Comparison of ENCODE assay signal across 8 cellular contexts in the genomic region with DNA sequence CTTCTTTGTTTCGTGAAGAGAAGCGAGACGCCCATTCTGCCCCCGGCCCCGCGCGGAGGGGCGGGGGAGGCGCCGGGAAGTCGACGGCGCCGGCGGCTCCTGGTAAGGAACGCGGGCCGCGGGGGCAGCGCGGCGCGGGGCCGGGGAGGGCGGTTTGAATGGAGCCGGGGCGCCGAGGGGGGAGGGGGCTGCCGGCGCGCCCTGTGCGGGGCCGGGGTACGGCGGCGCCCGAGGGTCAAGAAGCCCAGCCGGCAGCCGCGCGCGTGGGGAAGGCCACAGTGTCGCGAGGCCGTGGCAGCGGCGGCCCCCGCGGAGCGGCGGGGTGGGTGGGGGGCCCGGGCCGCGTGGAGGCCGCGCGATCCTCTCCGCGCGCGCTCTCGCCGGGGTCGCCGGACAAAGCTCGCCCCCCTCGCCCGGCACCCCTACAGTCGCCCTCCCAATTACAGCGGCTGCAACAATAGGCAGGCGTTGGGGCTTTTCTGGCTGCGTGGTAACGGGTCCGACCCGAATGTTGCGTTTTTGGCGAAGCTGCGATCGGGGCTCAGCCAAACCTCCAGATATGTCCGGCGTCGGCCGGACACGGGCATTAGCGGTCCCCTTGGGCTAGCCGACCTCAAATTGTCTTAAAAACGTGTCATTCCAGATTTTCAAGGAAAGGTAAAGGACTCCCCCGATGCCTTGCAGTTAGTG. TPM values are rescaled to one million over a fixed set of nuclear protein-coding genes. Genes with fewer than 3 reads are reported as not detected.
DNase-seq lines count a peak whose midpoint lies in the region; ATAC-seq and TF ChIP-seq lines count a peak whose summit lies in the region.

No MANE protein-coding gene starts in this region.

- no peaks in the 10 kb centered on the region for H3K27me3 ChIP-seq in BJ (ENCODE audit: control insufficient read depth, insufficient read depth, low read length)
- H3K27me3 ChIP-seq in upper lobe of left lung, result no peaks in the 10 kb centered on the region

- H3K27ac Mint-ChIP-seq in T-helper 17 cell, result peak overlapping the region; percentile 88
- H3K27ac Mint-ChIP-seq in endothelial cell (ENCODE audit: unreplicated experiment), result peak overlapping the region; percentile 96
- peak overlapping the region; percentile 98 for H3K27ac Mint-ChIP-seq in mesothelial cell of epicardium

- H3K9me3 Mint-ChIP-seq in endothelial cell (ENCODE audit: unreplicated experiment) (no peaks in the 10 kb centered on the region), mesothelial cell of epicardium (no peaks in the 10 kb centered on the region)

- H3K27me3 Mint-ChIP-seq in T-helper 17 cell (no peaks in the 10 kb centered on the region), endothelial cell (ENCODE audit: unreplicated experiment) (peaks cover 21% of the 10 kb centered on the region), mesothelial cell of epicardium (ENCODE audit: low read depth) (no peaks in the 10 kb centered on the region)

- H3K9me3 ChIP-seq in T-helper 17 cell (ENCODE audit: control insufficient read depth, low read length, poor library complexity, severe bottlenecking) (no peaks in the 10 kb centered on the region), upper lobe of left lung (no peaks in the 10 kb centered on the region)

- peaks cover 18 to 35% (median 31%) of the 10 kb centered on the region in 4 donors for H3K4me1 ChIP-seq in upper lobe of left lung

- TF ChIP-seq CTCF in BJ (IDR thresholded peaks at IDR 0.05; ENCODE audit: insufficient read depth, low read depth, low read length), result no peak
- TF ChIP-seq CTCF in endothelial cell (IDR thresholded peaks at IDR 0.05; ENCODE audit: unreplicated experiment), result no peak
- TF ChIP-seq CTCF in mesothelial cell of epicardium (IDR thresholded peaks at IDR 0.05; ENCODE audit: unreplicated experiment), result no peak
- TF ChIP-seq CTCF in upper lobe of left lung (IDR thresholded peaks at IDR 0.05), result no peak

- no peaks in the 10 kb centered on the region for H3K36me3 ChIP-seq in BJ (ENCODE audit: control insufficient read depth, insufficient read depth, low read length)
- no peaks in the 10 kb centered on the region for H3K36me3 ChIP-seq in upper lobe of left lung

- WGBS in upper lobe of left lung, 2 donors, result 0 to 1% methylated on average over 17 to 20 of the region's 88 CpGs

- no peak for TF ChIP-seq EP300 in upper lobe of left lung (IDR thresholded peaks at IDR 0.05)

- DNase-seq in BJ (ENCODE audit: low read depth) (no peak), T-helper 17 cell (no peak), endothelial cell (ENCODE audit: low spot score) (peak; percentile 53), mesothelial cell of epicardium (ENCODE audit: low spot score in 2 of 2, unreplicated experiment in 2 of 2) (no peak), upper lobe of left lung (peak in 1 of 2 donors; percentile 56), NCI-H2081 treated with DMSO at 0.1 percent for 48 hours (lab: John Stamatoyannopoulos, UW) (no peak)

- H3K4me3 Mint-ChIP-seq in T-helper 17 cell, result peak overlapping the region; percentile 88
- peak overlapping the region; percentile 99 for H3K4me3 Mint-ChIP-seq in endothelial cell (ENCODE audit: unreplicated experiment)
- peak overlapping the region; percentile 89 for H3K4me3 Mint-ChIP-seq in mesothelial cell of epicardium

- H3K27ac ChIP-seq in upper lobe of left lung, result peak overlapping the region; percentile 83 to 96 (median 92)

- CTCF ChIA-PET in BJ (lab: Yijun Ruan, JAX), result interaction anchor here (1.1 to 5.2 kb wide), 3 partner anchors 14 to 74 kb away, joined by 4 to 24 read pairs (median 5); no protein-coding TSS in a partner anchor

- POLR2A ChIA-PET in BJ (lab: Charles Lee), result no interaction called here

- TF ChIP-seq POLR2A in upper lobe of left lung (IDR thresholded peaks at IDR 0.05), result no peak

- H3K4me3 ChIP-seq in BJ (ENCODE audit: low read depth, low read length) (peak overlapping the region; percentile 71), upper lobe of left lung (peak overlapping the region; percentile 56 to 96 (median 90))

- ATAC-seq in GM18907 (IDR thresholded peaks at IDR 0.05; ENCODE audit: unreplicated experiment), result peak; percentile 47
- ATAC-seq in HG03108 (IDR thresholded peaks at IDR 0.05; ENCODE audit: unreplicated experiment), result peak; percentile 33
- no peak for ATAC-seq in T-helper 17 cell
- ATAC-seq in upper lobe of left lung (ENCODE audit: low FRiP score in 2 of 2), result peak in 1 of 2 donors; percentile 70

- no peaks in the 10 kb centered on the region for H3K36me3 Mint-ChIP-seq in T-helper 17 cell (ENCODE audit: low read depth)
- peaks cover 19% of the 10 kb centered on the region for H3K36me3 Mint-ChIP-seq in endothelial cell (ENCODE audit: low read depth, unreplicated experiment)
- peaks cover 2% of the 10 kb centered on the region for H3K36me3 Mint-ChIP-seq in mesothelial cell of epicardium

- H3K4me1 Mint-ChIP-seq in T-helper 17 cell (peaks cover 22% of the 10 kb centered on the region), endothelial cell (ENCODE audit: unreplicated experiment) (peaks cover 23% of the 10 kb centered on the region), mesothelial cell of epicardium (peaks cover 26% of the 10 kb centered on the region)

RNA-seq across cellular contexts. Expression of a gene that starts 0.4 kb away (rescaled TPM):
- polyA plus RNA-seq in BJ (2011; rRNA removed), result 25.2 and 46.3 TPM in 2 replicates
- 90.3 and 113 TPM in 2 replicates for polyA minus RNA-seq in BJ (2011; rRNA and poly(A)+ RNA removed)
- total RNA-seq in T-helper 17 cell, result 10 to 100 TPM; 93.9 to 94.0 TPM
- 238 TPM for total RNA-seq in endothelial cell (ENCODE audit: unreplicated experiment)
- total RNA-seq in mesothelial cell of epicardium, result 251 to 274 TPM (median 259 TPM) in 3 replicates
- total RNA-seq in upper lobe of left lung, result 100 to 1,000 TPM in 3 of 6 donors, 10 to 100 TPM in 3; 82.8 to 245 (median 108) TPM

RNA-seq across cellular contexts. Expression of a gene that starts 32.6 kb away (rescaled TPM):
- 6.7 and 9.1 TPM in 2 replicates for polyA plus RNA-seq in BJ (2011; rRNA removed)
- polyA minus RNA-seq in BJ (2011; rRNA and poly(A)+ RNA removed), result 4.6 and 5.5 TPM in 2 replicates
- total RNA-seq in T-helper 17 cell, result 10 to 100 TPM; 17.1 to 21.0 TPM
- total RNA-seq in endothelial cell (ENCODE audit: unreplicated experiment), result 18.3 TPM
- total RNA-seq in mesothelial cell of epicardium, result 25.5 to 31.5 TPM (median 26.8 TPM) in 3 replicates
- 10 to 100 TPM; 20.2 to 46.1 (median 32.7) TPM for total RNA-seq in upper lobe of left lung

RNA-seq across cellular contexts. Expression of a gene that starts 32.8 kb away (rescaled TPM):
- polyA plus RNA-seq in BJ (2011; rRNA removed), result 79.3 and 138 TPM in 2 replicates
- polyA minus RNA-seq in BJ (2011; rRNA and poly(A)+ RNA removed), result 73.8 and 112 TPM in 2 replicates
- total RNA-seq in T-helper 17 cell, result 10 to 100 TPM; 19.5 to 19.8 TPM
- 51.4 TPM for total RNA-seq in endothelial cell (ENCODE audit: unreplicated experiment)
- 62.8 to 66.2 TPM (median 64.4 TPM) in 3 replicates for total RNA-seq in mesothelial cell of epicardium
- total RNA-seq in upper lobe of left lung, result 10 to 100 TPM; 18.9 to 56.6 (median 49.5) TPM
